Comparison of ENCODE assay signal across 18 cellular contexts in genomic region chr6:22589118-22589517, GRCh38. TPM values are rescaled to one million over a fixed set of nuclear protein-coding genes. Genes with fewer than 3 reads are reported as not detected.
"Had no signal": no experiment of that assay in that cellular context is flagged by ENCODE, and none has a peak within 500 bp of the region (broad histone marks: within the 10 kb centered on the region; RNA-seq: fewer than 3 reads in every experiment).

No MANE protein-coding gene starts in this region.

- H3K27ac ChIP-seq: stomach, suprapubic skin, testis, thoracic aorta, thyroid gland, tibial artery, tibial nerve, transverse colon, upper lobe of left lung, upper lobe of right lung, uterus, vagina had no signal

- ATAC-seq: stimulated activated effector memory CD8-positive, alpha-beta T cell treated with anti-CD3 and anti-CD28 coated beads, Interleukin-12 subunit alpha, Interleukin-12 subunit beta, amount 100 ng/mL, for 72 hours; stimulated activated memory B cell treated with anti-CD40 and anti-IgM and Interleukin-4, amounts not matched to agents 10 μg/mL and 1 μg/mL and 100 μg/mL, for 72 hours; stimulated activated naive B cell treated with anti-CD40 and anti-IgM and Interleukin-4, amounts not matched to agents 10 μg/mL and 1 μg/mL and 100 μg/mL, for 72 hours; stimulated activated naive CD8-positive, alpha-beta T cell treated with anti-CD3 and anti-CD28 coated beads, Interleukin-15, amount 100 ng/mL, for 72 hours; stimulated activated naive CD8-positive, alpha-beta T cell treated with anti-CD3 and anti-CD28 coated beads, Interleukin-15, Interleukin-2, amounts not matched to agents 100 U/mL and 50 U/mL, for 24 hours; upper lobe of right lung had no signal

- H3K36me3 ChIP-seq: stomach, suprapubic skin, thoracic aorta, thyroid gland, tibial artery, transverse colon, upper lobe of left lung, upper lobe of right lung, uterus, vagina had no signal

- H3K4me3 ChIP-seq: stomach, suprapubic skin, testis, thoracic aorta, thyroid gland, tibial artery, tibial nerve, transverse colon, upper lobe of left lung, upper lobe of right lung, uterus, vagina had no signal

- H3K9me3 ChIP-seq: stomach, suprapubic skin, testis, thoracic aorta, thyroid gland, tibial artery, tibial nerve, transverse colon, upper lobe of left lung, upper lobe of right lung, uterus, vagina had no signal

- H3K27me3 ChIP-seq: stomach, suprapubic skin, testis, thyroid gland, tibial artery, tibial nerve, transverse colon, upper lobe of left lung, upper lobe of right lung, uterus, vagina had no signal

RNA-seq across cellular contexts. Expression of gene HDGFL1, which starts 19.8 kb away (rescaled TPM):
- polyA plus RNA-seq: stomach, urinary bladder had no signal
